In the genomic region with DNA sequence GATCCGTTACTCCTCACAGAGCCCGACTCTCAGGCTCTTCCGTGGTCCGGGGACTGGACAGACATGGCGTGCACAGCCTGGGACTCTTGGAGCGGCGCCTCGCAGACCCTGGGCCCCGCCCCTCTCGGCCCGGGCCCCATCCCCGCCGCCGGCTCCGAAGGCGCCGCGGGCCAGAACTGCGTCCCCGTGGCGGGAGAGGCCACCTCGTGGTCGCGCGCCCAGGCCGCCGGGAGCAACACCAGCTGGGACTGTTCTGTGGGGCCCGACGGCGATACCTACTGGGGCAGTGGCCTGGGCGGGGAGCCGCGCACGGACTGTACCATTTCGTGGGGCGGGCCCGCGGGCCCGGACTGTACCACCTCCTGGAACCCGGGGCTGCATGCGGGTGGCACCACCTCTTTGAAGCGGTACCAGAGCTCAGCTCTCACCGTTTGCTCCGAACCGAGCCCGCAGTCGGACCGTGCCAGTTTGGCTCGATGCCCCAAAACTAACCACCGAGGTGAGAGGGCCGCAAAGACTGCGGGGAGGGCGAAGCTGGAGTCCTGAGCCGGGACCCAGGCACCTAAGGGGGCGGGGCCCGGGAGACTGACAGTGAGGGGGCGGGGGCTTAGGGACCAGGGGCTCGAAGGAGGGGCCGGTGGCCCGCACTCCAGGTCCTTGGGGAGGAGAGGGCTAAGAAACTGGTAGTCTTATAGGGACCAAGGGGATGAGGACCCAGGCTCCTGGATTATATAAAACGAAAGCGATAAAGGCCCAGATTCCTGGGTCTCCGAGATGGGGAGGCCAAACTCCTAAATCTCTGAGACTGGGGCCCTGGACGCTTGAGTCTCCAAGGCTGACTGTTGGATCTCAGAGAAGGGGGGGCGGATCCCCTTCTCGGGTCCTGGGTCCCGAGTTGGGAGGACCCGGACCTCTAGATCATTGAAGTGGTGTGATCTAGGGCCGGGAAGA, we compare ENCODE assay signal across 7 cellular contexts.
A peak's percentile ranks its signal among the peaks of the same experiment; 100 is the strongest.
DNase-seq lines count a peak whose midpoint lies in the region; ATAC-seq and TF ChIP-seq lines count a peak whose summit lies in the region.

No MANE protein-coding gene starts in this region.

- peak; percentile 28 for TF ChIP-seq CTCF in GM13977 (IDR thresholded peaks at IDR 0.05; ENCODE audit: extremely low read depth, insufficient read depth, missing control alignments)

- peak; percentile 40 for ATAC-seq in HG02981 (IDR thresholded peaks at IDR 0.05; ENCODE audit: unreplicated experiment)

- in situ Hi-C loops in GM13977 (cut with MboI; ENCODE audit: low pct_unique_long_range_greater_than_20kb, low sequenced_read_pairs, unreplicated experiment), result no loop called here

- peak; percentile 91 for DNase-seq in GM13977 (ENCODE audit: low spot score)
- DNase-seq in NCI-H2227 treated with DMSO at 0.1 percent for 48 hours (lab: John Stamatoyannopoulos, UW), result peak; percentile 100
- peak; percentile 83 for DNase-seq in activated CD4-positive, CD25-positive, alpha-beta regulatory T cell treated with anti-CD3 and anti-CD28 coated beads, Interleukin-2, amount 50 U/mL, for 72 hours
- peak; percentile 86 for DNase-seq in cerebellar cortex (ENCODE audit: low spot score)
- DNase-seq in kidney tubule cell (ENCODE audit: low spot score), result peak; percentile 77
- peak; percentile 60 to 72 for DNase-seq in stimulated activated CD4-positive, alpha-beta T cell treated with anti-CD3 and anti-CD28 coated beads, Interleukin-1b, Interleukin-23, amount 100 ng/mL, for 4 hours (ENCODE audit: low read depth in 2 of 2)

Comparison
In these comparisons a context has a peak if more than half of its experiments do, and no peak if none do; other contexts are left out.
1. Peak in every context shown above with its lines: DNase-seq and ATAC-seq.